10 cellular contexts compared by ENCODE assay signal in genomic region chr11:89521792-89522191, GRCh38.
"Had no signal": no experiment of that assay in that cellular context is flagged by ENCODE, and none has a peak within 500 bp of the region (broad histone marks: within the 10 kb centered on the region; RNA-seq: fewer than 3 reads in every experiment).

No MANE protein-coding gene starts in this region.

- H3K4me1 ChIP-seq: HAP-1 had no signal

- H3K4me3 ChIP-seq: GM23248, GM23338, HAP-1 had no signal

- H2AFZ ChIP-seq: GM23248, GM23338 had no signal

- H3K4me2 ChIP-seq: GM23338 had no signal

- H3K4me3 Mint-ChIP-seq: GM23338, H9 had no signal

- H3K9ac ChIP-seq: GM23248 had no signal

- FAIRE-seq: H1, H54 had no signal

- DNase-seq: GOT3, H7, H9, HCEC 1CT had no signal

- H3K9me3 ChIP-seq: HAP-1 had no signal

- ATAC-seq: GM23338, HCT116 had no signal

- H3K27ac Mint-ChIP-seq: GM23338, H9 had no signal

- H3K36me3 ChIP-seq: HAP-1 had no signal

- H3K4me1 Mint-ChIP-seq: GM23338, H9 had no signal

- H3K27ac ChIP-seq: GM23248 had no signal
